Comparison of ENCODE assay signal across 19 cellular contexts in genomic region chr10:77680065-77680464, GRCh38. TPM values are rescaled to one million over a fixed set of nuclear protein-coding genes. Genes with fewer than 3 reads are reported as not detected.
DNase-seq lines count a peak whose midpoint lies in the region; ATAC-seq, FAIRE-seq and TF ChIP-seq lines count a peak whose summit lies in the region.
"Had no signal": no experiment of that assay in that cellular context is flagged by ENCODE, and none has a peak within 500 bp of the region (broad histone marks: within the 10 kb centered on the region; RNA-seq: fewer than 3 reads in every experiment).

No MANE protein-coding gene starts in this region.

- TF ChIP-seq POLR2A in HepG2 (IDR thresholded peaks at IDR 0.05; ENCODE audit: insufficient read depth in 1 of 2, low read depth in 2 of 2, low read length in 2 of 2) (no peak), right lobe of liver (IDR thresholded peaks at IDR 0.05) (no peak), H1 (IDR thresholded peaks at IDR 0.05; ENCODE audit: control extremely low read depth in 1 of 2, low read depth in 2 of 2, low read length in 2 of 2) (no peak)

- in situ Hi-C loops in HepG2 (cut with HindIII; ENCODE audit: extremely low pct_ligation_motif_present, low pct_unique_long_range_greater_than_20kb) = no loop called here

- no peaks in the 10 kb centered on the region for H3K9me3 Mint-ChIP-seq in stimulated activated memory B cell treated with anti-CD40 and anti-IgM and Interleukin-4, amounts not matched to agents 10 μg/mL and 1 μg/mL and 100 μg/mL, for 72 hours
- H3K9me3 Mint-ChIP-seq: CD4-positive, CD25-positive, alpha-beta regulatory T cell had no signal

- no peak overlapping the region for H4K5ac ChIP-seq in H1 (ENCODE audit: insufficient read length, low read depth, low read length)

- H3K36me3 ChIP-seq in HepG2 (replicated peaks in 1 of 2; ENCODE audit: control insufficient read depth in 1 of 2, insufficient read depth in 2 of 2, low read length in 2 of 2) (no peaks in the 10 kb centered on the region), right lobe of liver (no peaks in the 10 kb centered on the region), OCI-LY3 (replicated peaks; ENCODE audit: low read depth, low read length) (peaks cover 55% of the 10 kb centered on the region), H1 (ENCODE audit: control insufficient read depth in 2 of 4, insufficient read depth in 4 of 4, low read length in 3 of 4) (no peaks in the 10 kb centered on the region)
- H3K36me3 ChIP-seq: BLaER1 treated with 17β-estradiol and CSF1 and Interleukin-3, amounts not matched to agents 10 nM and 100 nM had no signal

- H3K4me1 ChIP-seq in HepG2 (ENCODE audit: insufficient read depth, low read length) (no peaks in the 10 kb centered on the region), right lobe of liver (no peaks in the 10 kb centered on the region), OCI-LY3 (ENCODE audit: low read length) (peaks cover 96% of the 10 kb centered on the region), H1 (replicated peaks in 1 of 4; ENCODE audit: control insufficient read depth in 3 of 4, insufficient read depth in 4 of 4, low read length in 3 of 4) (peaks cover 0 to 12% (median 4%) of the 10 kb centered on the region in 4 experiments; a peak in 4 of 7 replicates)

- H2BK20ac ChIP-seq in H1 (ENCODE audit: low read length) = peak overlapping the region; percentile 49; the same call in 1 of the 2 replicates

- no peak overlapping the region for H2BK120ac ChIP-seq in H1 (replicated peaks; ENCODE audit: low read depth, low read length)

- no peaks in the 10 kb centered on the region for H3K23me2 ChIP-seq in H1 (ENCODE audit: low read depth, low read length)

- no peak overlapping the region for H3K4me3 Mint-ChIP-seq in stimulated activated memory B cell treated with anti-CD40 and anti-IgM and Interleukin-4, amounts not matched to agents 10 μg/mL and 1 μg/mL and 100 μg/mL, for 72 hours
- H3K4me3 Mint-ChIP-seq: CD4-positive, CD25-positive, alpha-beta regulatory T cell had no signal

- H4K20me1 ChIP-seq in HepG2 (ENCODE audit: insufficient read depth, low read length) = no peaks in the 10 kb centered on the region
- H4K20me1 ChIP-seq in OCI-LY3 (ENCODE audit: insufficient read depth, low read length) = no peaks in the 10 kb centered on the region
- H4K20me1 ChIP-seq in H1 (replicated peaks in 1 of 2; ENCODE audit: control insufficient read depth in 1 of 2, insufficient read depth in 2 of 2, low read length in 2 of 2) = no peaks in the 10 kb centered on the region
- H4K20me1 ChIP-seq: BLaER1 treated with 17β-estradiol and CSF1 and Interleukin-3, amounts not matched to agents 10 nM and 100 nM had no signal

- H3K9me3 ChIP-seq in HepG2 (ENCODE audit: low read length) (no peaks in the 10 kb centered on the region), right lobe of liver (no peaks in the 10 kb centered on the region), OCI-LY3 (ENCODE audit: insufficient read depth, low read length) (no peaks in the 10 kb centered on the region), H1 (ENCODE audit: insufficient read depth in 2 of 2, low read depth in 1 of 2, low read length in 1 of 2) (no peaks in the 10 kb centered on the region)
- H3K9me3 ChIP-seq: BLaER1 treated with 17β-estradiol and CSF1 and Interleukin-3, amounts not matched to agents 10 nM and 100 nM had no signal

- H3K27me3 ChIP-seq in HepG2 (ENCODE audit: control insufficient read depth in 1 of 2, insufficient read depth in 2 of 2, low read length in 2 of 2) (peaks cover 0 to 1% of the 10 kb centered on the region in 2 experiments; a peak in 2 of 5 replicates), right lobe of liver (no peaks in the 10 kb centered on the region), OCI-LY3 (ENCODE audit: low read depth, low read length) (no peaks in the 10 kb centered on the region), H1 (replicated peaks in 1 of 4; ENCODE audit: control insufficient read depth in 3 of 4, extremely low read depth in 1 of 4, insufficient read depth in 3 of 4, low read length in 3 of 4) (no peaks in the 10 kb centered on the region)
- H3K27me3 ChIP-seq: BLaER1 treated with 17β-estradiol and CSF1 and Interleukin-3, amounts not matched to agents 10 nM and 100 nM had no signal

- TF ChIP-seq EP300 in HepG2 (IDR thresholded peaks at IDR 0.05; ENCODE audit: low read depth in 2 of 2, low read length in 2 of 2) (no peak), HepG2 (CRISPR knock-in tag; IDR thresholded peaks at IDR 0.05; ENCODE audit: borderline replicate concordance) (no peak), H1 (IDR thresholded peaks at IDR 0.05; ENCODE audit: borderline replicate concordance in 1 of 2, low read depth in 2 of 2, low read length in 2 of 2) (no peak)

- no peak for DNase-seq in HepG2 (ENCODE audit: low spot score)
- DNase-seq in right lobe of liver = no peak
- no peak for DNase-seq in H1 (ENCODE audit: low read depth in 1 of 2, low spot score in 2 of 2)
- DNase-seq in ureter (ENCODE audit: low spot score) = peak; percentile 17
- DNase-seq in UCSD-AML1 (lab: John Stamatoyannopoulos, UW; ENCODE audit: unreplicated experiment) = no peak
- DNase-seq in activated CD4-positive, CD25-positive, alpha-beta regulatory T cell treated with anti-CD3 and anti-CD28 coated beads, Interleukin-2, amount 50 U/mL, for 72 hours = no peak
- DNase-seq: 8988T; ACHN; Calu3; CD4-positive, CD25-positive, alpha-beta regulatory T cell; DMS 273 treated with DMSO at 0.1 percent for 48 hours; DMS79; HCEC 1CT; IMR-90 had no signal

- no peak overlapping the region for H3K23ac ChIP-seq in H1 (ENCODE audit: insufficient read length)

- CTCF ChIA-PET in HepG2 (lab: Yijun Ruan, JAX; ENCODE audit: low intra/inter-chr PET ratio, low total read pairs) (no interaction called here), H1 (lab: Charles Lee; ENCODE audit: partially characterized antibody) (interaction anchor here (0.8 to 1.9 kb wide), 7 partner anchors 19 to 506 kb away, joined by 3 to 5 read pairs (median 4); no protein-coding TSS in a partner anchor)

- no peak for FAIRE-seq in HepG2 (lab: Jason Lieb, UNC)
- no peak for FAIRE-seq in H1 (lab: Jason Lieb, UNC)
- FAIRE-seq: GM12891, GM19239 had no signal

- intact Hi-C loops in HepG2 (cut with micrococcal nuclease; ENCODE audit: unreplicated experiment) (no loop called here), right lobe of liver (cut with DNase I) (no loop called here)

- POLR2A ChIA-PET in HepG2 (lab: Yijun Ruan, JAX) (no interaction called here), H1 (lab: Charles Lee; ENCODE audit: partially characterized antibody) (no interaction called here)

- H3K27ac ChIP-seq in HepG2 (ENCODE audit: extremely low read length, insufficient read depth, low read length) = no peak overlapping the region
- no peak overlapping the region for H3K27ac ChIP-seq in right lobe of liver
- peak overlapping the region; percentile 100 for H3K27ac ChIP-seq in OCI-LY3 (ENCODE audit: low read length)
- H3K27ac ChIP-seq in H1 (ENCODE audit: low read depth, low read length) = no peak overlapping the region
- H3K27ac ChIP-seq: BLaER1 treated with 17β-estradiol and CSF1 and Interleukin-3, amounts not matched to agents 10 nM and 100 nM had no signal

- H3K36me3 Mint-ChIP-seq in stimulated activated memory B cell treated with anti-CD40 and anti-IgM and Interleukin-4, amounts not matched to agents 10 μg/mL and 1 μg/mL and 100 μg/mL, for 72 hours = no peaks in the 10 kb centered on the region
- H3K36me3 Mint-ChIP-seq: CD4-positive, CD25-positive, alpha-beta regulatory T cell had no signal

- H2BK5ac ChIP-seq in H1 (ENCODE audit: low read depth, low read length) = no peak overlapping the region

- H2AFZ ChIP-seq in HepG2 (ENCODE audit: low read length) = no peak overlapping the region
- no peak overlapping the region for H2AFZ ChIP-seq in OCI-LY3 (ENCODE audit: low read depth, low read length)
- H2AFZ ChIP-seq in H1 (ENCODE audit: low read length) = no peak overlapping the region

- H3K4me2 ChIP-seq in HepG2 (ENCODE audit: low read depth, low read length) = no peak overlapping the region
- no peak overlapping the region for H3K4me2 ChIP-seq in OCI-LY3 (ENCODE audit: low read length)
- H3K4me2 ChIP-seq in H1 (ENCODE audit: insufficient read depth in 1 of 2, low read depth in 2 of 2, low read length in 2 of 2) = no peak overlapping the region
- H3K4me2 ChIP-seq: BLaER1 treated with 17β-estradiol and CSF1 and Interleukin-3, amounts not matched to agents 10 nM and 100 nM had no signal

- TF ChIP-seq CTCF in HepG2 (CRISPR knock-in tag; IDR thresholded peaks at IDR 0.05) = no peak
- TF ChIP-seq CTCF in right lobe of liver (IDR thresholded peaks at IDR 0.05) = no peak
- TF ChIP-seq CTCF in OCI-LY3 (IDR thresholded peaks at IDR 0.05; ENCODE audit: low read depth, low read length) = no peak
- no peak for TF ChIP-seq CTCF in H1 (IDR thresholded peaks at IDR 0.05; ENCODE audit: control extremely low read depth in 1 of 3, insufficient read depth in 1 of 3, low read depth in 1 of 3, low read length in 3 of 3)

- WGBS in HepG2 (ENCODE audit: low lambda C conversion rate) = 21% methylated on average over 2 of the region's 3 CpGs
- WGBS in right lobe of liver (ENCODE audit: insufficient coverage, low coverage, low lambda C conversion rate, missing lambda C conversion rate) = 64% methylated on average over 2 of the region's 3 CpGs
- 78% methylated on average over 2 of the region's 3 CpGs; no CpG with 5 or more reads in 1 of the 2 experiments for WGBS in H1 (ENCODE audit: extremely low coverage in 1 of 2, insufficient coverage in 1 of 2, insufficient read length in 1 of 2, insufficient replicate concordance in 2 of 2, low coverage in 1 of 2, low lambda C conversion rate in 2 of 2, missing lambda C conversion rate in 1 of 2), 2 experiments

- H2BK12ac ChIP-seq in H1 (ENCODE audit: low read depth, low read length) = peak overlapping the region; percentile 33; the same call in 1 of the 2 replicates

- H3K9ac ChIP-seq in HepG2 (ENCODE audit: insufficient read depth, low read depth, low read length) = no peak overlapping the region
- H3K9ac ChIP-seq in OCI-LY3 (ENCODE audit: low read length) = peak overlapping the region; percentile 70; the same call in 1 of the 2 replicates
- no peak overlapping the region for H3K9ac ChIP-seq in H1 (replicated peaks in 1 of 4; ENCODE audit: extremely low read depth in 1 of 4, low read depth in 3 of 4, low read length in 3 of 4)
- H3K9ac ChIP-seq: BLaER1 treated with 17β-estradiol and CSF1 and Interleukin-3, amounts not matched to agents 10 nM and 100 nM had no signal

- H3K18ac ChIP-seq in H1 (ENCODE audit: extremely low read depth, low read length) = no peak overlapping the region

- H3K4me1 Mint-ChIP-seq in stimulated activated memory B cell treated with anti-CD40 and anti-IgM and Interleukin-4, amounts not matched to agents 10 μg/mL and 1 μg/mL and 100 μg/mL, for 72 hours = no peaks in the 10 kb centered on the region
- H3K4me1 Mint-ChIP-seq: CD4-positive, CD25-positive, alpha-beta regulatory T cell had no signal

- no peaks in the 10 kb centered on the region for H3K79me1 ChIP-seq in H1 (ENCODE audit: low read depth, low read length)

- no peak overlapping the region for H3K27ac Mint-ChIP-seq in stimulated activated memory B cell treated with anti-CD40 and anti-IgM and Interleukin-4, amounts not matched to agents 10 μg/mL and 1 μg/mL and 100 μg/mL, for 72 hours
- H3K27ac Mint-ChIP-seq: CD4-positive, CD25-positive, alpha-beta regulatory T cell had no signal

- H3K27me3 Mint-ChIP-seq in stimulated activated memory B cell treated with anti-CD40 and anti-IgM and Interleukin-4, amounts not matched to agents 10 μg/mL and 1 μg/mL and 100 μg/mL, for 72 hours = peaks cover 11% of the 10 kb centered on the region
- H3K27me3 Mint-ChIP-seq: CD4-positive, CD25-positive, alpha-beta regulatory T cell had no signal

- H3K4me3 ChIP-seq in HepG2 (replicated peaks in 1 of 3; ENCODE audit: insufficient read depth in 1 of 3, low read depth in 2 of 3, low read length in 3 of 3) (no peak overlapping the region), right lobe of liver (no peak overlapping the region), OCI-LY3 (ENCODE audit: low read length) (no peak overlapping the region), H1 (ENCODE audit: extremely low read depth in 1 of 4, insufficient read depth in 2 of 4, low read depth in 3 of 4, low read length in 4 of 4) (no peak overlapping the region)
- H3K4me3 ChIP-seq: BLaER1 treated with 17β-estradiol and CSF1 and Interleukin-3, amounts not matched to agents 10 nM and 100 nM had no signal

- H4K91ac ChIP-seq in H1 (replicated peaks; ENCODE audit: insufficient read length, low read length) = no peak overlapping the region

- TF ChIP-seq RAD21 in HepG2 (CRISPR knock-in tag; IDR thresholded peaks at IDR 0.05) = no peak
- no peak for TF ChIP-seq RAD21 in H1 (IDR thresholded peaks at IDR 0.05 in 1 of 2, conservative IDR thresholded peaks at IDR 0.05 in 1 of 2; ENCODE audit: low read depth in 2 of 2, low read length in 2 of 2)

- H2AK5ac ChIP-seq in H1 (ENCODE audit: low read depth, low read length) = peak overlapping the region; percentile 67; the same call in 1 of the 2 replicates

- H3K14ac ChIP-seq in H1 (ENCODE audit: insufficient read length) = no peak overlapping the region

- ATAC-seq in HepG2 (no peak), right lobe of liver (no peak)
- ATAC-seq in stimulated activated memory B cell treated with anti-CD40 and anti-IgM and Interleukin-4, amounts not matched to agents 10 μg/mL and 1 μg/mL and 100 μg/mL, for 72 hours = no peak

- H3K79me2 ChIP-seq in HepG2 (ENCODE audit: insufficient read depth, low read length) = no peaks in the 10 kb centered on the region
- H3K79me2 ChIP-seq in OCI-LY3 (ENCODE audit: low read length) = peaks cover 67% of the 10 kb centered on the region
- H3K79me2 ChIP-seq in H1 (ENCODE audit: control insufficient read depth in 1 of 2, insufficient read depth in 2 of 2, low read length in 2 of 2) = no peaks in the 10 kb centered on the region

- H3K56ac ChIP-seq in H1 (replicated peaks; ENCODE audit: insufficient read length, low read depth, low read length) = no peak overlapping the region

- no peak overlapping the region for H4K8ac ChIP-seq in H1 (ENCODE audit: extremely low read depth, insufficient read depth, low read length)

- BruUV-seq in HepG2 (replicated peaks; lab: Mats Ljungman, UMichigan) = no TSS peak

- H2BK15ac ChIP-seq in H1 (ENCODE audit: low read length) = 0 out of 2 replicates have a peak overlapping the region, but pooled peaks have one; percentile 18

- H3K4ac ChIP-seq in H1 (replicated peaks; ENCODE audit: insufficient read length, low read depth, low read length) = no peak overlapping the region

RNA-seq across cellular contexts. Expression of gene KCNMA1, which starts 42.5 kb away (rescaled TPM):
- 0.02 TPM in 1 of 2 replicates, not detected in the other for total RNA-seq in HepG2 (2016; rRNA removed; fragmentation: Illumina TruSeq; extraction: Trizol)
- total RNA-seq in HepG2 (2016; cell fraction: cytosol; rRNA removed; fragmentation: Illumina TruSeq; extraction: Trizol; ENCODE audit: low read depth) = not detected in 2 replicates
- total RNA-seq in HepG2 (2016; cell fraction: insoluble cytoplasmic fraction; rRNA removed; fragmentation: Illumina TruSeq; extraction: Trizol) = not detected in 2 replicates
- total RNA-seq in HepG2 (2016; cell fraction: membrane; rRNA removed; fragmentation: Illumina TruSeq; extraction: Trizol) = not detected in 2 replicates
- total RNA-seq in HepG2 (2016; cell fraction: nucleus; rRNA removed; fragmentation: Illumina TruSeq; extraction: Trizol) = not detected in 2 replicates
- not detected in 2 replicates for polyA plus RNA-seq in HepG2 (2011; rRNA removed)
- polyA plus RNA-seq in HepG2 (2011; cell fraction: cytosol; rRNA removed) = not detected in 2 replicates
- 0.07 TPM in 1 of 2 replicates, not detected in the other for polyA plus RNA-seq in HepG2 (2011; cell fraction: nucleus; rRNA removed)
- polyA plus RNA-seq in HepG2 (2012) = not detected in 2 replicates
- polyA plus RNA-seq in HepG2 (2016; cell fraction: cytosol; fragmentation: Illumina TruSeq; extraction: Trizol; ENCODE audit: low read depth) = not detected in 2 replicates
- not detected in 2 replicates for polyA plus RNA-seq in HepG2 (2016; cell fraction: insoluble cytoplasmic fraction; fragmentation: Illumina TruSeq; extraction: Trizol; ENCODE audit: low read depth)
- polyA plus RNA-seq in HepG2 (2016; cell fraction: membrane; fragmentation: Illumina TruSeq; extraction: Trizol; ENCODE audit: low read depth) = not detected in 2 replicates
- not detected in 2 replicates for polyA plus RNA-seq in HepG2 (2016; cell fraction: nucleus; fragmentation: Illumina TruSeq; extraction: Trizol; ENCODE audit: insufficient read depth, low read depth)
- polyA minus RNA-seq in HepG2 (2011; rRNA and poly(A)+ RNA removed; ENCODE audit: low replicate concordance) = 0.28 TPM in 1 of 2 replicates, not detected in the other
- polyA minus RNA-seq in HepG2 (2011; cell fraction: cytosol; rRNA and poly(A)+ RNA removed) = not detected in 2 replicates
- not detected in 2 replicates for polyA minus RNA-seq in HepG2 (2011; cell fraction: nucleus; rRNA and poly(A)+ RNA removed)
- total RNA-seq in right lobe of liver = 10 to 100 TPM in 4 of 6 experiments, 1 to 10 TPM in 2; 5.7 to 48.0 (median 15.1) TPM
- 9.5 and 11.1 TPM in 2 replicates for total RNA-seq in H1 (2021; fragmentation: NEBNext Ultra II Directional; extraction: Animal tissue kit (Norgen Biotek cat#: 25700))
- 10.2 and 11.3 TPM in 2 replicates for polyA plus RNA-seq in H1 (2011; rRNA removed)
- polyA plus RNA-seq in H1 (2011; cell fraction: cytosol; rRNA removed) = 6.9 TPM
- 27.2 TPM for polyA plus RNA-seq in H1 (2011; cell fraction: nucleus; rRNA removed)
- polyA plus RNA-seq in H1 (2012, experiment 1 of 2) = 7.2 to 8.6 TPM (median 8.2 TPM) in 4 replicates
- polyA plus RNA-seq in H1 (2012, experiment 2 of 2) = 3.5 TPM
- 5.2 TPM for polyA plus RNA-seq in H1 (2013, experiment 1 of 2)
- 6.0 TPM for polyA plus RNA-seq in H1 (2013, experiment 2 of 2)
- 36.9 and 38.3 TPM in 2 replicates for polyA minus RNA-seq in H1 (2011; rRNA and poly(A)+ RNA removed)
- polyA minus RNA-seq in H1 (2011; cell fraction: cytosol; rRNA and poly(A)+ RNA removed) = 7.7 TPM
- 70.8 TPM for polyA minus RNA-seq in H1 (2011; cell fraction: nucleus; rRNA and poly(A)+ RNA removed)
- total RNA-seq in ureter = 87.9 TPM
- total RNA-seq: CD4-positive, CD25-positive, alpha-beta regulatory T cell had no signal
- polyA plus RNA-seq: CD4-positive, CD25-positive, alpha-beta regulatory T cell had no signal

Comparison
In these comparisons a context has a peak if more than half of its experiments do, and no peak if none do; other contexts are left out.
1. RNA of gene KCNMA1, which starts 42.5 kb away (total RNA-seq): 87.9 TPM in ureter (single experiment), 5.7 to 48.0 TPM in right lobe of liver and 9.5 to 11.1 TPM in H1; 0.02 TPM in HepG2; every median in the first group is over 4 times any median in the second.